In the genomic region with DNA sequence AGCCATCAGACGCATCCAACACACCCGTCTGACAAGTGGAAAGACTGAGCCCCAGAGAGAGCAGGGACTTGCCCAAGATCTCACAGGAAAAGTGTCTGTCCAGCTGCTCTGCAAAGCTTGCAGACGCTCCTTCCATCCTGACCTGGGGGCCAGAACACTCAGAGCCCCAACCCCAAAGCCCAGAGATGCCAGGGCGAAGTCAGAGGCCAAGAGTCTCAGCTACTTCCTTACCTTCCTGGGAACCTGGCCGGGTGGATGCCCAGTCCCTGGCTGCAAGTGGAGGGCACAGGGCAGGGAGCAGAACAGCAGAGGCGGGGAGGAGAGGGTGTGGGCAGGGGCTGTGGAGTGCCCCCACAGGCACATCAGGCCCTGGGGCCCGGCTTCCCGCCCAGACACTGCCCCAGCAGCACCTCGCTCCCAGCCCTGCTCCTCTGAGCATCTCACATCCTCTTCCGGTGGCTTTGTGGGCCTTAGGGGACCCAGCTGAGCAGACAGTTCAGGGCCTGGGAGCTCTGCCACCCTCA, we compare ENCODE assay signal across 9 cellular contexts. TPM values are rescaled to one million over a fixed set of nuclear protein-coding genes. Genes with fewer than 3 reads are reported as not detected.
A peak's percentile ranks its signal among the peaks of the same experiment; 100 is the strongest.
DNase-seq lines count a peak whose midpoint lies in the region; ATAC-seq and TF ChIP-seq lines count a peak whose summit lies in the region.
"Had no signal": no experiment of that assay in that cellular context is flagged by ENCODE, and none has a peak within 500 bp of the region (broad histone marks: within the 10 kb centered on the region; RNA-seq: fewer than 3 reads in every experiment).

No MANE protein-coding gene starts in this region.

- ATAC-seq in stimulated activated naive CD8-positive, alpha-beta T cell treated with anti-CD3 and anti-CD28 coated beads, Interleukin-15, Interleukin-2, amounts not matched to agents 100 U/mL and 50 U/mL, for 24 hours, result peak; percentile 21
- ATAC-seq in HG03565 (IDR thresholded peaks at IDR 0.05; ENCODE audit: unreplicated experiment), result no peak
- ATAC-seq: Panc1 had no signal

- H3K9ac ChIP-seq in colonic mucosa (ENCODE audit: low read depth in 2 of 2, low read length in 2 of 2), result peak overlapping the region in 1 of 2 donors; percentile 62

- intact Hi-C loops in colonic mucosa (cut with DNase I), result no loop called here

- H3K4me1 ChIP-seq in colonic mucosa, result peaks cover 28% of the 10 kb centered on the region

- H3K27me3 ChIP-seq in colonic mucosa, result no peaks in the 10 kb centered on the region

- no peaks in the 10 kb centered on the region for H3K9me3 ChIP-seq in colonic mucosa

- no peak for TF ChIP-seq CTCF in colonic mucosa (IDR thresholded peaks at IDR 0.05)

- H3K36me3 ChIP-seq in colonic mucosa, result no peaks in the 10 kb centered on the region

- DNase-seq in GM19240 (ENCODE audit: insufficient read length, low spot score) (peak; percentile 78), T-helper 22 cell (ENCODE audit: low read depth) (peak; percentile 65), colonic mucosa (no peak), amygdala (lab: John Stamatoyannopoulos, UW) (no peak), MV-4-11 (lab: John Stamatoyannopoulos, UW) (no peak), NCI-H2171 (lab: John Stamatoyannopoulos, UW) (no peak)
- peak; percentile 64 for DNase-seq in stimulated activated naive CD8-positive, alpha-beta T cell treated with anti-CD3 and anti-CD28 coated beads, Interleukin-15, Interleukin-2, amounts not matched to agents 100 U/mL and 50 U/mL, for 24 hours

- H3K27ac ChIP-seq in colonic mucosa, result peak overlapping the region; percentile 30

- no peak overlapping the region for H3K4me3 ChIP-seq in colonic mucosa

RNA-seq across cellular contexts. Expression of gene RALGDS, which starts 9.7 kb away (rescaled TPM):
- total RNA-seq in colonic mucosa, result 10 to 100 TPM; 24.2 to 39.7 TPM

RNA-seq across cellular contexts. Expression of gene GBGT1, which starts 32.9 kb away (rescaled TPM):
- 1 to 10 TPM; 4.6 to 4.8 TPM for total RNA-seq in colonic mucosa

Comparison
In these comparisons a context has a peak if more than half of its experiments do, and no peak if none do; other contexts are left out.
1. DNase-seq: peak in GM19240 (single experiment), T-helper 22 cell (single experiment) and stimulated activated naive CD8-positive, alpha-beta T cell treated with anti-CD3 and anti-CD28 coated beads, Interleukin-15, Interleukin-2, amounts not matched to agents 100 U/mL and 50 U/mL, for 24 hours (single experiment); none in colonic mucosa (single experiment), amygdala (0 of 56), MV-4-11 (single experiment) and NCI-H2171 (single experiment).